Comparison of ENCODE assay signal across 17 cellular contexts in genomic region chr5:107736608-107737007, GRCh38.
"Had no signal": no experiment of that assay in that cellular context is flagged by ENCODE, and none has a peak within 500 bp of the region (broad histone marks: within the 10 kb centered on the region; RNA-seq: fewer than 3 reads in every experiment).

No MANE protein-coding gene starts in this region.

- DNase-seq: activated CD4-positive, alpha-beta T cell treated with anti-CD3 and anti-CD28 coated beads, Interleukin-2, amount 50 U/mL, for 1 hour; activated CD4-positive, CD25-positive, alpha-beta regulatory T cell; anterior cingulate cortex; caudate nucleus; foreskin keratinocyte; mammary epithelial cell; mucosa of descending colon; naive thymus-derived CD8-positive, alpha-beta T cell; nucleus accumbens; psoas muscle; stimulated activated CD4-positive, alpha-beta T cell treated with anti-CD3 and anti-CD28 coated beads, Interleukin-12 subunit alpha, Interleukin-12 subunit beta, amount 100 ng/mL, for 4 hours; stimulated activated CD4-positive, alpha-beta T cell treated with anti-CD3 and anti-CD28 coated beads, Interleukin-2, amount 100 ng/mL, for 48 hours; stimulated activated naive CD4-positive, alpha-beta T cell treated with Interleukin-2 at 50 U/mL for 16 hours had no signal

- H3K4me1 ChIP-seq: foreskin keratinocyte, psoas muscle, suprapubic skin had no signal

- ATAC-seq: activated naive CD4-positive, alpha-beta T cell treated with anti-CD3 and anti-CD28 coated beads, Interleukin-2, amount 50 U/mL, for 72 hours; foreskin keratinocyte; left lobe of liver; mucosa of descending colon; naive thymus-derived CD8-positive, alpha-beta T cell; psoas muscle; sciatic nerve had no signal

- H3K4me3 ChIP-seq: mucosa of descending colon, psoas muscle, suprapubic skin had no signal

- H3K27me3 ChIP-seq: foreskin keratinocyte, suprapubic skin had no signal

- H3K27ac ChIP-seq: foreskin keratinocyte, psoas muscle, suprapubic skin had no signal

- H3K36me3 ChIP-seq: suprapubic skin had no signal

- H3K9me3 ChIP-seq: mucosa of descending colon, psoas muscle, suprapubic skin had no signal
